ENCODE assay signal across 8 cellular contexts in genomic region chr5:181205735-181206401, GRCh38. TPM values are rescaled to one million over a fixed set of nuclear protein-coding genes. Genes with fewer than 3 reads are reported as not detected.
DNase-seq lines count a peak whose midpoint lies in the region; ATAC-seq and TF ChIP-seq lines count a peak whose summit lies in the region.

No MANE protein-coding gene starts in this region.

- no peak for TF ChIP-seq CTCF in stomach (IDR thresholded peaks at IDR 0.05)

- TF ChIP-seq POLR2A in stomach (IDR thresholded peaks at IDR 0.05), result no peak

- H3K36me3 Mint-ChIP-seq in activated naive CD4-positive, alpha-beta T cell treated with anti-CD3 and anti-CD28 coated beads, Interleukin-2, amount 50 U/mL, for 72 hours, result peaks cover 5 to 13% of the 10 kb centered on the region in 2 donors

- peak overlapping the region; percentile 97 to 99 for H3K27ac Mint-ChIP-seq in activated naive CD4-positive, alpha-beta T cell treated with anti-CD3 and anti-CD28 coated beads, Interleukin-2, amount 50 U/mL, for 72 hours

- intact Hi-C loops in stomach (cut with DNase I; ENCODE audit: low total_unique reads), result no loop called here

- DNase-seq in activated naive CD4-positive, alpha-beta T cell treated with anti-CD3 and anti-CD28 coated beads, Interleukin-2, amount 50 U/mL, for 72 hours (ENCODE audit: low spot score in 2 of 2), result no peak
- no peak for DNase-seq in stomach
- DNase-seq in GDM1 (lab: John Stamatoyannopoulos, UW), result no peak
- DNase-seq in NCI-H2029 treated with DMSO at 0.1 percent for 48 hours (lab: John Stamatoyannopoulos, UW), result no peak
- no peak for DNase-seq in HCEC 1CT
- no peak for DNase-seq in NK-92 (lab: John Stamatoyannopoulos, UW; ENCODE audit: unreplicated experiment)

- H3K9me3 ChIP-seq in HUES64 (ENCODE audit: insufficient read depth, low read depth, low read length) (no peaks in the 10 kb centered on the region), iPS-20b (ENCODE audit: insufficient read depth, low read depth, low read length) (no peaks in the 10 kb centered on the region; the same call in 1 of the 2 replicates), stomach (no peaks in the 10 kb centered on the region)

- H3K4me1 ChIP-seq in HUES64 (ENCODE audit: insufficient read depth, low read length), result no peaks in the 10 kb centered on the region; the same call in 1 of the 2 replicates
- H3K4me1 ChIP-seq in iPS-20b (ENCODE audit: insufficient read depth, low read length), result peaks cover 4% of the 10 kb centered on the region
- H3K4me1 ChIP-seq in stomach, result peaks cover 25 to 55% (median 38%) of the 10 kb centered on the region in 4 donors

- no peak overlapping the region for H3K9ac ChIP-seq in HUES64 (ENCODE audit: low read depth, low read length)
- H3K9ac ChIP-seq in iPS-20b (ENCODE audit: low read depth, low read length), result peak overlapping the region; percentile 44; the same call in 1 of the 2 replicates

- H3K36me3 ChIP-seq in HUES64 (ENCODE audit: insufficient read depth, low read length) (no peaks in the 10 kb centered on the region), iPS-20b (ENCODE audit: insufficient read depth, low read depth, low read length) (no peaks in the 10 kb centered on the region), stomach (no peaks in the 10 kb centered on the region)

- H3K9me3 Mint-ChIP-seq in activated naive CD4-positive, alpha-beta T cell treated with anti-CD3 and anti-CD28 coated beads, Interleukin-2, amount 50 U/mL, for 72 hours, result no peaks in the 10 kb centered on the region

- H3K27me3 ChIP-seq in HUES64 (ENCODE audit: insufficient read depth, low read length), result peaks cover 56% of the 10 kb centered on the region
- H3K27me3 ChIP-seq in iPS-20b (ENCODE audit: insufficient read depth, low read length), result peaks cover 58% of the 10 kb centered on the region
- peaks cover 0 to 30% (median 10%) of the 10 kb centered on the region in 3 donors for H3K27me3 ChIP-seq in stomach

- no peak for TF ChIP-seq EP300 in stomach (IDR thresholded peaks at IDR 0.05)

- H3K4me3 ChIP-seq in HUES64 (ENCODE audit: low read length) (peak overlapping the region; percentile 62), iPS-20b (ENCODE audit: low read length) (peak overlapping the region; percentile 81), stomach (peak overlapping the region; percentile 63 to 77 (median 70))

- 1% methylated on average over 30 of the region's 30 CpGs for WGBS in HUES64
- 6 to 16% (median 8%) methylated on average over 30 of the region's 30 CpGs for WGBS in stomach, 5 donors

- ATAC-seq in activated naive CD4-positive, alpha-beta T cell treated with anti-CD3 and anti-CD28 coated beads, Interleukin-2, amount 50 U/mL, for 72 hours, result peak; percentile 15 to 24

- H3K27ac ChIP-seq in HUES64 (ENCODE audit: low read depth, low read length), result no peak overlapping the region
- H3K27ac ChIP-seq in iPS-20b (ENCODE audit: low read length), result no peak overlapping the region
- H3K27ac ChIP-seq in stomach, result peak overlapping the region in 3 of 5 donors; percentile 75 to 90 (median 87)

RNA-seq across cellular contexts. Expression of gene TRIM7, which starts 0.9 kb away (rescaled TPM):
- polyA plus RNA-seq in HUES64 (2013, experiment 1 of 2), result not detected
- 0.25 TPM for polyA plus RNA-seq in HUES64 (2013, experiment 2 of 2)
- 1 to 10 TPM; 4.8 to 7.0 TPM for total RNA-seq in activated naive CD4-positive, alpha-beta T cell treated with anti-CD3 and anti-CD28 coated beads, Interleukin-2, amount 50 U/mL, for 72 hours
- total RNA-seq in stomach, result 1 to 10 TPM in 3 of 5 donors, under 1 TPM in 1, not detected in 1; 0.45 to 7.5 (median 3.4) TPM
- polyA plus RNA-seq in stomach, result 10 to 100 TPM in 1 of 3 donors, 1 to 10 TPM in 1, under 1 TPM in 1; 0.93 to 20.4 (median 3.4) TPM

RNA-seq across cellular contexts. Expression of gene TRIM41, which starts 17.2 kb away (rescaled TPM):
- 13.2 TPM for polyA plus RNA-seq in HUES64 (2013, experiment 1 of 2)
- polyA plus RNA-seq in HUES64 (2013, experiment 2 of 2), result 12.2 TPM
- 10 to 100 TPM; 33.1 to 36.4 TPM for total RNA-seq in activated naive CD4-positive, alpha-beta T cell treated with anti-CD3 and anti-CD28 coated beads, Interleukin-2, amount 50 U/mL, for 72 hours
- total RNA-seq in stomach, result 10 to 100 TPM in 4 of 5 donors, 1 to 10 TPM in 1; 2.3 to 70.4 (median 10.3) TPM
- 10 to 100 TPM; 13.8 to 26.1 (median 18.2) TPM for polyA plus RNA-seq in stomach

RNA-seq across cellular contexts. Expression of gene RACK1, which starts 37.8 kb away (rescaled TPM):
- 2,091 TPM for polyA plus RNA-seq in HUES64 (2013, experiment 1 of 2)
- polyA plus RNA-seq in HUES64 (2013, experiment 2 of 2), result 2,124 TPM
- total RNA-seq in activated naive CD4-positive, alpha-beta T cell treated with anti-CD3 and anti-CD28 coated beads, Interleukin-2, amount 50 U/mL, for 72 hours, result 1,000 to 10,000 TPM; 2,392 to 2,665 TPM
- total RNA-seq in stomach, result 1,000 to 10,000 TPM in 3 of 5 donors, 100 to 1,000 TPM in 2; 814 to 2,131 (median 1,334) TPM
- polyA plus RNA-seq in stomach, result 1,000 to 10,000 TPM; 2,190 to 3,034 (median 2,228) TPM

RNA-seq across cellular contexts. Expression of gene TRIM52, which starts 55.1 kb away (rescaled TPM):
- polyA plus RNA-seq in HUES64 (2013, experiment 1 of 2), result 2.7 TPM
- polyA plus RNA-seq in HUES64 (2013, experiment 2 of 2), result 3.6 TPM
- total RNA-seq in activated naive CD4-positive, alpha-beta T cell treated with anti-CD3 and anti-CD28 coated beads, Interleukin-2, amount 50 U/mL, for 72 hours, result 10 to 100 TPM in 1 of 2 donors, 1 to 10 TPM in 1; 9.3 to 15.6 TPM
- total RNA-seq in stomach, result 10 to 100 TPM; 11.9 to 29.9 (median 14.3) TPM
- 1 to 10 TPM; 3.8 to 8.1 (median 3.9) TPM for polyA plus RNA-seq in stomach

RNA-seq across cellular contexts. Expression of gene OR2V2, which starts 58.5 kb away (rescaled TPM):
- polyA plus RNA-seq in HUES64 (2013, experiment 1 of 2), result not detected
- not detected for polyA plus RNA-seq in HUES64 (2013, experiment 2 of 2)
- not detected for total RNA-seq in activated naive CD4-positive, alpha-beta T cell treated with anti-CD3 and anti-CD28 coated beads, Interleukin-2, amount 50 U/mL, for 72 hours
- not detected for total RNA-seq in stomach
- not detected for polyA plus RNA-seq in stomach

Comparison
In these comparisons a context has a peak if more than half of its experiments do, and no peak if none do; other contexts are left out.
1. H3K27ac ChIP-seq: peak in stomach (3 of 5); none in HUES64 (single experiment) and iPS-20b (single experiment).
2. Peak in every context shown above with its lines, with median percentiles within 50 percentile points of each other: H3K4me3 ChIP-seq.